In genomic region chrX:63186137-63186536, GRCh38 we compare ENCODE assay signal across 14 cellular contexts.
"Had no signal": no experiment of that assay in that cellular context is flagged by ENCODE, and none has a peak within 500 bp of the region (broad histone marks: within the 10 kb centered on the region; RNA-seq: fewer than 3 reads in every experiment).

No MANE protein-coding gene starts in this region.

- DNase-seq: activated naive CD4-positive, alpha-beta T cell treated with anti-CD3 and anti-CD28 coated beads, Interleukin-2, amount 50 U/mL, for 16 hours; activated T-cell treated with anti-CD3 and anti-CD28 coated beads, Interleukin-2, amount 50 U/mL, for 1 hour; cortex of kidney; effector memory CD8-positive, alpha-beta T cell; kidney; left ventricle myocardium superior; mesenchymal stem cell; psoas muscle; spleen; stimulated activated CD4-positive, alpha-beta T cell treated with anti-CD3 and anti-CD28 coated beads, Interleukin-1b, Interleukin-23, amount 100 ng/mL, for 48 hours; stimulated activated naive B cell treated with anti-CD40 and anti-IgM and Interleukin-4, amounts not matched to agents 10 μg/mL and 1 μg/mL and 100 μg/mL, for 72 hours had no signal

- ATAC-seq: effector memory CD8-positive, alpha-beta T cell; gastroesophageal sphincter; left ventricle myocardium superior; psoas muscle; sciatic nerve; stimulated activated naive B cell treated with anti-CD40 and anti-IgM and Interleukin-4, amounts not matched to agents 10 μg/mL and 1 μg/mL and 100 μg/mL, for 72 hours had no signal

- H3K27me3 ChIP-seq: gastroesophageal sphincter, spleen had no signal

- H3K9me3 ChIP-seq: gastroesophageal sphincter, psoas muscle, spleen had no signal

- H3K27ac ChIP-seq: epithelial cell of prostate, gastroesophageal sphincter, psoas muscle, spleen had no signal

- H3K36me3 ChIP-seq: gastroesophageal sphincter, spleen had no signal

- H3K4me1 ChIP-seq: gastroesophageal sphincter, psoas muscle, spleen had no signal

- H3K4me3 ChIP-seq: gastroesophageal sphincter, psoas muscle, spleen had no signal
